ENCODE assay signal across 10 cellular contexts in genomic region chr11:83682645-83682973, GRCh38.
A peak's percentile ranks its signal among the peaks of the same experiment; 100 is the strongest.
DNase-seq lines count a peak whose midpoint lies in the region; ATAC-seq and TF ChIP-seq lines count a peak whose summit lies in the region.
"Had no signal": no experiment of that assay in that cellular context is flagged by ENCODE, and none has a peak within 500 bp of the region (broad histone marks: within the 10 kb centered on the region; RNA-seq: fewer than 3 reads in every experiment).

No MANE protein-coding gene starts in this region.

- ATAC-seq in GM18519 (IDR thresholded peaks at IDR 0.05; ENCODE audit: low FRiP score, unreplicated experiment), result peak; percentile 99
- ATAC-seq in GM21447 (IDR thresholded peaks at IDR 0.05; ENCODE audit: unreplicated experiment), result peak; percentile 90
- peak; percentile 94 for ATAC-seq in HG03103 (IDR thresholded peaks at IDR 0.05; ENCODE audit: low read depth, unreplicated experiment)
- ATAC-seq in stimulated activated effector memory CD8-positive, alpha-beta T cell treated with anti-CD3 and anti-CD28 coated beads, Interleukin-12 subunit alpha, Interleukin-12 subunit beta, amount 100 ng/mL, for 72 hours, result no peak

- no peak for DNase-seq in NCI-H1930 (lab: John Stamatoyannopoulos, UW)
- no peak for DNase-seq in T-helper 1 cell
- no peak for DNase-seq in DMS79 treated with DMSO at 0.1 percent for 48 hours (lab: John Stamatoyannopoulos, UW)
- DNase-seq in stimulated activated effector memory CD8-positive, alpha-beta T cell treated with anti-CD3 and anti-CD28 coated beads, Interleukin-12 subunit alpha, Interleukin-12 subunit beta, amount 100 ng/mL, for 72 hours (ENCODE audit: low spot score in 2 of 2), result no peak
- DNase-seq: activated CD4-positive, alpha-beta T cell treated with anti-CD3 and anti-CD28 coated beads for 1 hour; activated naive CD8-positive, alpha-beta T cell treated with anti-CD3 and anti-CD28 coated beads, Interleukin-2, amount 10 ng/mL, durations not matched to agents 7 days and 5 days had no signal

- H3K27ac Mint-ChIP-seq in brain, result peak overlapping the region; percentile 58 to 95 (median 86)
- no peak overlapping the region for H3K27ac Mint-ChIP-seq in stimulated activated effector memory CD8-positive, alpha-beta T cell treated with anti-CD3 and anti-CD28 coated beads, Interleukin-12 subunit alpha, Interleukin-12 subunit beta, amount 100 ng/mL, for 72 hours
- H3K27ac Mint-ChIP-seq: activated naive CD8-positive, alpha-beta T cell treated with anti-CD3 and anti-CD28 coated beads, Interleukin-2, amount 10 ng/mL, durations not matched to agents 7 days and 5 days had no signal

- TF ChIP-seq CTCF in brain (conservative IDR thresholded peaks at IDR 0.05), result no peak

- peak overlapping the region; percentile 80 to 90 (median 86) for H3K4me3 Mint-ChIP-seq in brain
- H3K4me3 Mint-ChIP-seq in stimulated activated effector memory CD8-positive, alpha-beta T cell treated with anti-CD3 and anti-CD28 coated beads, Interleukin-12 subunit alpha, Interleukin-12 subunit beta, amount 100 ng/mL, for 72 hours, result no peak overlapping the region
- H3K4me3 Mint-ChIP-seq: activated naive CD8-positive, alpha-beta T cell treated with anti-CD3 and anti-CD28 coated beads, Interleukin-2, amount 10 ng/mL, durations not matched to agents 7 days and 5 days had no signal

- peaks cover 36% of the 10 kb centered on the region for H3K4me1 Mint-ChIP-seq in brain
- H3K4me1 Mint-ChIP-seq in stimulated activated effector memory CD8-positive, alpha-beta T cell treated with anti-CD3 and anti-CD28 coated beads, Interleukin-12 subunit alpha, Interleukin-12 subunit beta, amount 100 ng/mL, for 72 hours, result no peaks in the 10 kb centered on the region
- H3K4me1 Mint-ChIP-seq: activated naive CD8-positive, alpha-beta T cell treated with anti-CD3 and anti-CD28 coated beads, Interleukin-2, amount 10 ng/mL, durations not matched to agents 7 days and 5 days had no signal

- H3K9me3 Mint-ChIP-seq in brain, result no peaks in the 10 kb centered on the region
- peaks cover 6% of the 10 kb centered on the region for H3K9me3 Mint-ChIP-seq in stimulated activated effector memory CD8-positive, alpha-beta T cell treated with anti-CD3 and anti-CD28 coated beads, Interleukin-12 subunit alpha, Interleukin-12 subunit beta, amount 100 ng/mL, for 72 hours
- H3K9me3 Mint-ChIP-seq: activated naive CD8-positive, alpha-beta T cell treated with anti-CD3 and anti-CD28 coated beads, Interleukin-2, amount 10 ng/mL, durations not matched to agents 7 days and 5 days had no signal

- H3K36me3 Mint-ChIP-seq in brain, result no peaks in the 10 kb centered on the region
- no peaks in the 10 kb centered on the region for H3K36me3 Mint-ChIP-seq in stimulated activated effector memory CD8-positive, alpha-beta T cell treated with anti-CD3 and anti-CD28 coated beads, Interleukin-12 subunit alpha, Interleukin-12 subunit beta, amount 100 ng/mL, for 72 hours
- H3K36me3 Mint-ChIP-seq: activated naive CD8-positive, alpha-beta T cell treated with anti-CD3 and anti-CD28 coated beads, Interleukin-2, amount 10 ng/mL, durations not matched to agents 7 days and 5 days had no signal

- H3K27me3 Mint-ChIP-seq in brain, result peaks cover 5% of the 10 kb centered on the region
